Comparison of ENCODE assay signal across 8 cellular contexts in the genomic region with DNA sequence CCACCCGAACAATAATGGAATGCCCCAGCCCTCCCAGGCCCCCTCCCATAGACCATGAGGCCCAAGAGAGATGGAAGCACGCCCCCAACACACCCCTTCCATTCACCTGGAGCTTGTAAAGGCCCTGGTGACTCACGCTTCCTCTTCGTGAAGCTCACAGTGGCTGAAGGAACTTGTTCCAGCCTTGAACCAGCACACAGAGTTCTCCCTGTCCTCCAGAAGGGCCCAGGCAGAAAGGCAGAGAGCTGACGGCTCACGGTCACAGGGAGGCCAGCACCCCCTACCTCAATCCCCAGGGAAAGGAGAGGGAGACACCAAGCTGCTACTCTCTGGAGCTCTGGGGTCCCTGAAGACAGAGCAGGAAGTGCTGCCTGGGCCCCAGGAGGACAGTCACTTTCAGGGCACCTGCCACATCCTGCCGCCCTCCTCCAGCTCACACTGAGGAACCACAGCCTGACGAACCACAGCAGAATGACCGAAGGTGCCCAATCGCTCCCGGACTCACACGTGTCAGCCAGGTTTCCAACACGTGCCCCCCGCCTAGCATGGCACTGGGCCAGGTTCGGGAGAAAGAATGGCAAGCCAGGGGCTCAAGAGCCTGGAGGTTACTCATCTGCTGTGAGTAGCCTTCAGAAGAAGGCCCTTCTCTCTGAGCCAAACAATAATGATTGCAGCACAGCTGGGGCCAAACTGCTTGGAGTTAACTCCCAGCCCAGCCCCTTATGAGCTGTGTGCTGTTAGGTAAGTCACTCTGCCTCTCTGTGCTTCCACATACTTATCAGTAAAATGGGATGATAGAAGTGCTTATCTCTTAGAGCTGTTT. TPM values are rescaled to one million over a fixed set of nuclear protein-coding genes. Genes with fewer than 3 reads are reported as not detected.
DNase-seq lines count a peak whose midpoint lies in the region; ATAC-seq and TF ChIP-seq lines count a peak whose summit lies in the region.

No MANE protein-coding gene starts in this region.

- peak overlapping the region; percentile 96 to 97 for H3K27ac ChIP-seq in esophagus (ENCODE audit: low read depth in 2 of 2, low read length in 1 of 2)

- H3K27me3 ChIP-seq in GM06990 (replicated peaks; ENCODE audit: control insufficient read depth, insufficient read depth, low read length) (no peaks in the 10 kb centered on the region), esophagus (ENCODE audit: control insufficient read depth in 1 of 2, insufficient read depth in 2 of 2, low read length in 2 of 2) (no peaks in the 10 kb centered on the region)

- ATAC-seq in GM21447 (IDR thresholded peaks at IDR 0.05; ENCODE audit: unreplicated experiment), result peak; percentile 88
- ATAC-seq in activated CD4-positive, CD25-positive, alpha-beta regulatory T cell treated with anti-CD3 and anti-CD28 coated beads, Interleukin-2, amount 50 U/mL, for 24 hours, result peak; percentile 76 to 88

- H3K4me3 ChIP-seq in GM06990 (replicated peaks; ENCODE audit: low read depth, low read length) (peak overlapping the region; percentile 42), esophagus (ENCODE audit: low read depth in 1 of 2, low read length in 2 of 2) (no peak overlapping the region)

- TF ChIP-seq CTCF in GM06990 (IDR thresholded peaks at IDR 0.05; ENCODE audit: insufficient read depth, low read length, poor library complexity, severe bottlenecking), result no peak

- peaks cover 0 to 50% of the 10 kb centered on the region in 2 donors for H3K4me1 ChIP-seq in esophagus (ENCODE audit: control insufficient read depth in 2 of 2, insufficient read depth in 2 of 2, low read length in 1 of 2)

- no peaks in the 10 kb centered on the region for H3K9me3 ChIP-seq in esophagus (ENCODE audit: control insufficient read depth in 2 of 2, insufficient read depth in 1 of 2, low read depth in 1 of 2, low read length in 1 of 2)

- 23 to 32% methylated on average over 15 of the region's 15 CpGs for WGBS in esophagus, 2 donors

- no peaks in the 10 kb centered on the region for H3K36me3 ChIP-seq in GM06990 (ENCODE audit: control insufficient read depth, insufficient read depth, low read length)
- peaks cover 0 to 2% of the 10 kb centered on the region in 2 donors for H3K36me3 ChIP-seq in esophagus (ENCODE audit: control insufficient read depth in 2 of 2, insufficient read depth in 2 of 2, low read length in 1 of 2)

- DNase-seq in GM06990 (ENCODE audit: extremely low read depth, insufficient read length) (peak; percentile 81), HT-29 (ENCODE audit: low spot score) (peak; percentile 77), renal cortical epithelial cell (ENCODE audit: low read depth) (peak; percentile 88), NCI-H82 (lab: John Stamatoyannopoulos, UW) (no peak), SHP77 treated with DMSO at 0.1 percent for 48 hours (lab: John Stamatoyannopoulos, UW) (no peak)

RNA-seq across cellular contexts. Expression of gene DLG5, which starts 52.8 kb away (rescaled TPM):
- total RNA-seq in HT-29 (2014; rRNA removed; shearing (Covaris generic)), result 17.9 and 24.9 TPM in 2 replicates
- 10 to 100 TPM; 13.9 to 17.4 TPM for polyA plus RNA-seq in esophagus
- 11.3 and 39.0 TPM in 2 replicates for total RNA-seq in renal cortical epithelial cell

Comparison
In these comparisons a context has a peak if more than half of its experiments do, and no peak if none do; other contexts are left out.
1. DNase-seq: peak in GM06990 (single experiment), HT-29 (single experiment) and renal cortical epithelial cell (single experiment); none in NCI-H82 (single experiment) and SHP77 treated with DMSO at 0.1 percent for 48 hours (single experiment).